Comparison of ENCODE assay signal across 1 cellular context in the genomic region with DNA sequence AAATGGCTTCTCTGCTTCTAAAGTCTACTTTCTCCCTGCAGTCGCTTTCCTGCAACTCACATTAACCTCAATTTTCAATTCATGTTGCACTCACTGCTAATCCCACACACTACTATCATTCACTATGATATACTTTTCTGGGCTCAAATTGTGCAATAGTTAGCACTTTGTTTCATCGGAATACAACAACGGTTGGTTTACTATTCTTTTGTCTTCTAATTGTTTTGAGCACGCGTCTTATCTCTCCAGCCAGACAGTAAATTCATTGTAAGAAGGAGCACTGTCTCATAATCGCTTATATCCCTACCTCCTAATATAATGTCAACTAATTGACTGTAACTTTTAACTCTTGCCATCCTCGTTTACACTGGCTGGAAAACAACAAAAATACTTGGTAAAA.
A peak's percentile ranks its signal among the peaks of the same experiment; 100 is the strongest.
TF ChIP-seq lines count a peak whose summit lies in the region.

No MANE protein-coding gene starts in this region.

TF ChIP-seq in K562, 482 proteins besides CTCF, POLR2A, EP300 and RAD21 (continued from another document):
- TF ChIP-seq, protein P1, sequence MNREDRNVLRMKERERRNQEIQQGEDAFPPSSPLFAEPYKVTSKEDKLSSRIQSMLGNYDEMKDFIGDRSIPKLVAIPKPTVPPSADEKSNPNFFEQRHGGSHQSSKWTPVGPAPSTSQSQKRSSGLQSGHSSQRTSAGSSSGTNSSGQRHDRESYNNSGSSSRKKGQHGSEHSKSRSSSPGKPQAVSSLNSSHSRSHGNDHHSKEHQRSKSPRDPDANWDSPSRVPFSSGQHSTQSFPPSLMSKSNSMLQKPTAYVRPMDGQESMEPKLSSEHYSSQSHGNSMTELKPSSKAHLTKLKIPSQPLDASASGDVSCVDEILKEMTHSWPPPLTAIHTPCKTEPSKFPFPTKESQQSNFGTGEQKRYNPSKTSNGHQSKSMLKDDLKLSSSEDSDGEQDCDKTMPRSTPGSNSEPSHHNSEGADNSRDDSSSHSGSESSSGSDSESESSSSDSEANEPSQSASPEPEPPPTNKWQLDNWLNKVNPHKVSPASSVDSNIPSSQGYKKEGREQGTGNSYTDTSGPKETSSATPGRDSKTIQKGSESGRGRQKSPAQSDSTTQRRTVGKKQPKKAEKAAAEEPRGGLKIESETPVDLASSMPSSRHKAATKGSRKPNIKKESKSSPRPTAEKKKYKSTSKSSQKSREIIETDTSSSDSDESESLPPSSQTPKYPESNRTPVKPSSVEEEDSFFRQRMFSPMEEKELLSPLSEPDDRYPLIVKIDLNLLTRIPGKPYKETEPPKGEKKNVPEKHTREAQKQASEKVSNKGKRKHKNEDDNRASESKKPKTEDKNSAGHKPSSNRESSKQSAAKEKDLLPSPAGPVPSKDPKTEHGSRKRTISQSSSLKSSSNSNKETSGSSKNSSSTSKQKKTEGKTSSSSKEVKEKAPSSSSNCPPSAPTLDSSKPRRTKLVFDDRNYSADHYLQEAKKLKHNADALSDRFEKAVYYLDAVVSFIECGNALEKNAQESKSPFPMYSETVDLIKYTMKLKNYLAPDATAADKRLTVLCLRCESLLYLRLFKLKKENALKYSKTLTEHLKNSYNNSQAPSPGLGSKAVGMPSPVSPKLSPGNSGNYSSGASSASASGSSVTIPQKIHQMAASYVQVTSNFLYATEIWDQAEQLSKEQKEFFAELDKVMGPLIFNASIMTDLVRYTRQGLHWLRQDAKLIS (CRISPR knock-in tag; IDR thresholded peaks at IDR 0.05): no peak
- TF ChIP-seq PML (IDR thresholded peaks at IDR 0.05; ENCODE audit: low read length) (peak; percentile 32; the same call in 1 of the 2 replicates), RAD51 (IDR thresholded peaks at IDR 0.05; ENCODE audit: borderline replicate concordance, low read depth) (no peak), HDAC1 (IDR thresholded peaks at IDR 0.05) (no peak), CREM (IDR thresholded peaks at IDR 0.05; ENCODE audit: low read depth) (no peak), ZNF507 (tag; conservative IDR thresholded peaks at IDR 0.05) (no peak), CREB1 (IDR thresholded peaks at IDR 0.05) (no peak), CREB1 (CRISPR knock-in tag; IDR thresholded peaks at IDR 0.05) (no peak), KDM2B (CRISPR knock-in tag; IDR thresholded peaks at IDR 0.05) (no peak), MTA1 (IDR thresholded peaks at IDR 0.05; ENCODE audit: borderline replicate concordance) (no peak), SRSF3 (IDR thresholded peaks at IDR 0.05; ENCODE audit: insufficient read depth, low read length) (no peak), PHF8 (IDR thresholded peaks at IDR 0.05; ENCODE audit: borderline replicate concordance, low read length) (no peak), CBX2 (IDR thresholded peaks at IDR 0.05; ENCODE audit: insufficient read depth, low read length, poor library complexity, severe bottlenecking) (no peak), RBM34 (IDR thresholded peaks at IDR 0.05; ENCODE audit: borderline replicate concordance, insufficient read depth, low read length) (no peak), CAMTA2 (CRISPR knock-in tag; conservative IDR thresholded peaks at IDR 0.05) (no peak), MTA3 (IDR thresholded peaks at IDR 0.05; ENCODE audit: borderline replicate concordance) (no peak), CBFA2T2 (conservative IDR thresholded peaks at IDR 0.05) (peak; percentile 58), CEBPG (CRISPR knock-in tag; IDR thresholded peaks at IDR 0.05) (peak; percentile 65), CEBPG (tag; conservative IDR thresholded peaks at IDR 0.05 in 1 of 2, IDR thresholded peaks at IDR 0.05 in 1 of 2) (peak; percentile 89 to 91), TEAD4 (IDR thresholded peaks at IDR 0.05; ENCODE audit: low read length) (peak; percentile 54), TEAD4 (CRISPR knock-in tag; IDR thresholded peaks at IDR 0.05; ENCODE audit: borderline replicate concordance) (no peak), ASH1L (IDR thresholded peaks at IDR 0.05; ENCODE audit: borderline replicate concordance, low read depth, partially characterized antibody) (no peak), EGR1 (conservative IDR thresholded peaks at IDR 0.05) (no peak), NFIC (IDR thresholded peaks at IDR 0.05) (no peak), NUFIP1 (IDR thresholded peaks at IDR 0.05; ENCODE audit: partially characterized antibody) (no peak), RBM22 (IDR thresholded peaks at IDR 0.05; ENCODE audit: low read depth, low read length, poor library complexity, severe bottlenecking) (no peak), DACH1 (IDR thresholded peaks at IDR 0.05; ENCODE audit: partially characterized antibody) (peak; percentile 86), ZNF174 (CRISPR knock-in tag; IDR thresholded peaks at IDR 0.05) (no peak), PTRF (tag; IDR thresholded peaks at IDR 0.05) (no peak), ZNF444 (CRISPR knock-in tag; IDR thresholded peaks at IDR 0.05) (no peak), CBX1 (IDR thresholded peaks at IDR 0.05; ENCODE audit: low read depth) (no peak), STAG1 (CRISPR knock-in tag; IDR thresholded peaks at IDR 0.05; ENCODE audit: borderline replicate concordance) (no peak), POLR2H (tag; IDR thresholded peaks at IDR 0.05; ENCODE audit: low read depth) (no peak), HDAC8 (tag; IDR thresholded peaks at IDR 0.05) (no peak)
- TF ChIP-seq, protein P2, sequence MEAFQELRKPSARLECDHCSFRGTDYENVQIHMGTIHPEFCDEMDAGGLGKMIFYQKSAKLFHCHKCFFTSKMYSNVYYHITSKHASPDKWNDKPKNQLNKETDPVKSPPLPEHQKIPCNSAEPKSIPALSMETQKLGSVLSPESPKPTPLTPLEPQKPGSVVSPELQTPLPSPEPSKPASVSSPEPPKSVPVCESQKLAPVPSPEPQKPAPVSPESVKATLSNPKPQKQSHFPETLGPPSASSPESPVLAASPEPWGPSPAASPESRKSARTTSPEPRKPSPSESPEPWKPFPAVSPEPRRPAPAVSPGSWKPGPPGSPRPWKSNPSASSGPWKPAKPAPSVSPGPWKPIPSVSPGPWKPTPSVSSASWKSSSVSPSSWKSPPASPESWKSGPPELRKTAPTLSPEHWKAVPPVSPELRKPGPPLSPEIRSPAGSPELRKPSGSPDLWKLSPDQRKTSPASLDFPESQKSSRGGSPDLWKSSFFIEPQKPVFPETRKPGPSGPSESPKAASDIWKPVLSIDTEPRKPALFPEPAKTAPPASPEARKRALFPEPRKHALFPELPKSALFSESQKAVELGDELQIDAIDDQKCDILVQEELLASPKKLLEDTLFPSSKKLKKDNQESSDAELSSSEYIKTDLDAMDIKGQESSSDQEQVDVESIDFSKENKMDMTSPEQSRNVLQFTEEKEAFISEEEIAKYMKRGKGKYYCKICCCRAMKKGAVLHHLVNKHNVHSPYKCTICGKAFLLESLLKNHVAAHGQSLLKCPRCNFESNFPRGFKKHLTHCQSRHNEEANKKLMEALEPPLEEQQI (IDR thresholded peaks at IDR 0.05): peak; percentile 89
- TF ChIP-seq, protein P3, sequence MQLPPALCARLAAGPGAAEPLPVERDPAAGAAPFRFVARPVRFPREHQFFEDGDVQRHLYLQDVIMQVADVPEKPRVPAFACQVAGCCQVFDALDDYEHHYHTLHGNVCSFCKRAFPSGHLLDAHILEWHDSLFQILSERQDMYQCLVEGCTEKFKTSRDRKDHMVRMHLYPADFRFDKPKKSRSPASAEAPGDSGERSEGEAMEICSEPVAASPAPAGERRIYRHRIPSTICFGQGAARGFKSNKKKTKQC (CRISPR knock-in tag; IDR thresholded peaks at IDR 0.05): no peak
- TF ChIP-seq, protein P4, sequence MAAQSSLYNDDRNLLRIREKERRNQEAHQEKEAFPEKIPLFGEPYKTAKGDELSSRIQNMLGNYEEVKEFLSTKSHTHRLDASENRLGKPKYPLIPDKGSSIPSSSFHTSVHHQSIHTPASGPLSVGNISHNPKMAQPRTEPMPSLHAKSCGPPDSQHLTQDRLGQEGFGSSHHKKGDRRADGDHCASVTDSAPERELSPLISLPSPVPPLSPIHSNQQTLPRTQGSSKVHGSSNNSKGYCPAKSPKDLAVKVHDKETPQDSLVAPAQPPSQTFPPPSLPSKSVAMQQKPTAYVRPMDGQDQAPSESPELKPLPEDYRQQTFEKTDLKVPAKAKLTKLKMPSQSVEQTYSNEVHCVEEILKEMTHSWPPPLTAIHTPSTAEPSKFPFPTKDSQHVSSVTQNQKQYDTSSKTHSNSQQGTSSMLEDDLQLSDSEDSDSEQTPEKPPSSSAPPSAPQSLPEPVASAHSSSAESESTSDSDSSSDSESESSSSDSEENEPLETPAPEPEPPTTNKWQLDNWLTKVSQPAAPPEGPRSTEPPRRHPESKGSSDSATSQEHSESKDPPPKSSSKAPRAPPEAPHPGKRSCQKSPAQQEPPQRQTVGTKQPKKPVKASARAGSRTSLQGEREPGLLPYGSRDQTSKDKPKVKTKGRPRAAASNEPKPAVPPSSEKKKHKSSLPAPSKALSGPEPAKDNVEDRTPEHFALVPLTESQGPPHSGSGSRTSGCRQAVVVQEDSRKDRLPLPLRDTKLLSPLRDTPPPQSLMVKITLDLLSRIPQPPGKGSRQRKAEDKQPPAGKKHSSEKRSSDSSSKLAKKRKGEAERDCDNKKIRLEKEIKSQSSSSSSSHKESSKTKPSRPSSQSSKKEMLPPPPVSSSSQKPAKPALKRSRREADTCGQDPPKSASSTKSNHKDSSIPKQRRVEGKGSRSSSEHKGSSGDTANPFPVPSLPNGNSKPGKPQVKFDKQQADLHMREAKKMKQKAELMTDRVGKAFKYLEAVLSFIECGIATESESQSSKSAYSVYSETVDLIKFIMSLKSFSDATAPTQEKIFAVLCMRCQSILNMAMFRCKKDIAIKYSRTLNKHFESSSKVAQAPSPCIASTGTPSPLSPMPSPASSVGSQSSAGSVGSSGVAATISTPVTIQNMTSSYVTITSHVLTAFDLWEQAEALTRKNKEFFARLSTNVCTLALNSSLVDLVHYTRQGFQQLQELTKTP (IDR thresholded peaks at IDR 0.05; ENCODE audit: low read depth in 1 of 2, partially characterized antibody in 2 of 2): no peak
- TF ChIP-seq, protein P5, sequence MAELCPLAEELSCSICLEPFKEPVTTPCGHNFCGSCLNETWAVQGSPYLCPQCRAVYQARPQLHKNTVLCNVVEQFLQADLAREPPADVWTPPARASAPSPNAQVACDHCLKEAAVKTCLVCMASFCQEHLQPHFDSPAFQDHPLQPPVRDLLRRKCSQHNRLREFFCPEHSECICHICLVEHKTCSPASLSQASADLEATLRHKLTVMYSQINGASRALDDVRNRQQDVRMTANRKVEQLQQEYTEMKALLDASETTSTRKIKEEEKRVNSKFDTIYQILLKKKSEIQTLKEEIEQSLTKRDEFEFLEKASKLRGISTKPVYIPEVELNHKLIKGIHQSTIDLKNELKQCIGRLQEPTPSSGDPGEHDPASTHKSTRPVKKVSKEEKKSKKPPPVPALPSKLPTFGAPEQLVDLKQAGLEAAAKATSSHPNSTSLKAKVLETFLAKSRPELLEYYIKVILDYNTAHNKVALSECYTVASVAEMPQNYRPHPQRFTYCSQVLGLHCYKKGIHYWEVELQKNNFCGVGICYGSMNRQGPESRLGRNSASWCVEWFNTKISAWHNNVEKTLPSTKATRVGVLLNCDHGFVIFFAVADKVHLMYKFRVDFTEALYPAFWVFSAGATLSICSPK (IDR thresholded peaks at IDR 0.05; ENCODE audit: borderline replicate concordance): no peak
- TF ChIP-seq, protein P6, sequence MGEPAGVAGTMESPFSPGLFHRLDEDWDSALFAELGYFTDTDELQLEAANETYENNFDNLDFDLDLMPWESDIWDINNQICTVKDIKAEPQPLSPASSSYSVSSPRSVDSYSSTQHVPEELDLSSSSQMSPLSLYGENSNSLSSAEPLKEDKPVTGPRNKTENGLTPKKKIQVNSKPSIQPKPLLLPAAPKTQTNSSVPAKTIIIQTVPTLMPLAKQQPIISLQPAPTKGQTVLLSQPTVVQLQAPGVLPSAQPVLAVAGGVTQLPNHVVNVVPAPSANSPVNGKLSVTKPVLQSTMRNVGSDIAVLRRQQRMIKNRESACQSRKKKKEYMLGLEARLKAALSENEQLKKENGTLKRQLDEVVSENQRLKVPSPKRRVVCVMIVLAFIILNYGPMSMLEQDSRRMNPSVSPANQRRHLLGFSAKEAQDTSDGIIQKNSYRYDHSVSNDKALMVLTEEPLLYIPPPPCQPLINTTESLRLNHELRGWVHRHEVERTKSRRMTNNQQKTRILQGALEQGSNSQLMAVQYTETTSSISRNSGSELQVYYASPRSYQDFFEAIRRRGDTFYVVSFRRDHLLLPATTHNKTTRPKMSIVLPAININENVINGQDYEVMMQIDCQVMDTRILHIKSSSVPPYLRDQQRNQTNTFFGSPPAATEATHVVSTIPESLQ (CRISPR knock-in tag; IDR thresholded peaks at IDR 0.05): no peak
- TF ChIP-seq, protein P7, sequence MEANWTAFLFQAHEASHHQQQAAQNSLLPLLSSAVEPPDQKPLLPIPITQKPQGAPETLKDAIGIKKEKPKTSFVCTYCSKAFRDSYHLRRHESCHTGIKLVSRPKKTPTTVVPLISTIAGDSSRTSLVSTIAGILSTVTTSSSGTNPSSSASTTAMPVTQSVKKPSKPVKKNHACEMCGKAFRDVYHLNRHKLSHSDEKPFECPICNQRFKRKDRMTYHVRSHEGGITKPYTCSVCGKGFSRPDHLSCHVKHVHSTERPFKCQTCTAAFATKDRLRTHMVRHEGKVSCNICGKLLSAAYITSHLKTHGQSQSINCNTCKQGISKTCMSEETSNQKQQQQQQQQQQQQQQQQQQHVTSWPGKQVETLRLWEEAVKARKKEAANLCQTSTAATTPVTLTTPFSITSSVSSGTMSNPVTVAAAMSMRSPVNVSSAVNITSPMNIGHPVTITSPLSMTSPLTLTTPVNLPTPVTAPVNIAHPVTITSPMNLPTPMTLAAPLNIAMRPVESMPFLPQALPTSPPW (CRISPR knock-in tag; IDR thresholded peaks at IDR 0.05): no peak
- TF ChIP-seq, protein P8, sequence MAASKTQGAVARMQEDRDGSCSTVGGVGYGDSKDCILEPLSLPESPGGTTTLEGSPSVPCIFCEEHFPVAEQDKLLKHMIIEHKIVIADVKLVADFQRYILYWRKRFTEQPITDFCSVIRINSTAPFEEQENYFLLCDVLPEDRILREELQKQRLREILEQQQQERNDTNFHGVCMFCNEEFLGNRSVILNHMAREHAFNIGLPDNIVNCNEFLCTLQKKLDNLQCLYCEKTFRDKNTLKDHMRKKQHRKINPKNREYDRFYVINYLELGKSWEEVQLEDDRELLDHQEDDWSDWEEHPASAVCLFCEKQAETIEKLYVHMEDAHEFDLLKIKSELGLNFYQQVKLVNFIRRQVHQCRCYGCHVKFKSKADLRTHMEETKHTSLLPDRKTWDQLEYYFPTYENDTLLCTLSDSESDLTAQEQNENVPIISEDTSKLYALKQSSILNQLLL (CRISPR knock-in tag; IDR thresholded peaks at IDR 0.05; ENCODE audit: borderline replicate concordance): no peak
